ENCODE assay signal across 28 cellular contexts in the genomic region with DNA sequence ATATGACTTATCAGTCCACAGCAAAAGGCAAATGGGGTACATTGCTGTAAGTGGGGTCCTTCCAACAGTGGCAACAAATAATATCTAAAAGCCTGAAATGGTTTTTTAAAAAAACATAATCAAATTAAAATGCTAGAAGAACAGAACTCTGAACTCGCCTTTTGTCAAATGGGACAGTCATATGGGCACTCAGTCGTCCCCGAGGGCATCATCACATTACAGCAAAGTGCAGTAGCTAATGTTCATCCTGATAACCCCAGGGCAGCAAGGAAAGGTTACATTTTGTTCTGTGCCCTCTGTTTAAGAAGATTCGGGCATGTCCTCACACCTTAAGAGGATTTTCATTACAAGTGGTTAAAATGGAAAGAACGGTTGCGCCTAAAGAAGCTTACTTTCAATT.
"Had no signal": no experiment of that assay in that cellular context is flagged by ENCODE, and none has a peak within 500 bp of the region (broad histone marks: within the 10 kb centered on the region; RNA-seq: fewer than 3 reads in every experiment).

No MANE protein-coding gene starts in this region.

- H3K27me3 Mint-ChIP-seq: stimulated activated memory B cell treated with anti-CD40 and anti-IgM and Interleukin-4, amounts not matched to agents 10 μg/mL and 1 μg/mL and 100 μg/mL, for 72 hours; stimulated activated naive B cell treated with anti-CD40 and anti-IgM and Interleukin-4, amounts not matched to agents 10 μg/mL and 1 μg/mL and 100 μg/mL, for 72 hours; stimulated activated naive CD8-positive, alpha-beta T cell treated with anti-CD3 and anti-CD28 coated beads, Interleukin-15, amount 100 ng/mL, for 72 hours; stimulated activated naive CD8-positive, alpha-beta T cell treated with anti-CD3 and anti-CD28 coated beads, Interleukin-15, Interleukin-2, amounts not matched to agents 100 ng/mL and 50 ng/mL, for 24 hours; type B pancreatic cell had no signal

- H3K4me1 Mint-ChIP-seq: stimulated activated effector memory CD8-positive, alpha-beta T cell treated with anti-CD3 and anti-CD28 coated beads, Interleukin-12 subunit alpha, Interleukin-12 subunit beta, amount 100 ng/mL, for 72 hours; stimulated activated memory B cell treated with anti-CD40 and anti-IgM and Interleukin-4, amounts not matched to agents 10 μg/mL and 1 μg/mL and 100 μg/mL, for 72 hours; stimulated activated naive B cell treated with anti-CD40 and anti-IgM and Interleukin-4, amounts not matched to agents 10 μg/mL and 1 μg/mL and 100 μg/mL, for 72 hours; stimulated activated naive CD8-positive, alpha-beta T cell treated with anti-CD3 and anti-CD28 coated beads, Interleukin-15, amount 100 ng/mL, for 72 hours had no signal

- H3K27me3 ChIP-seq: stomach, suprapubic skin, testis, thyroid gland, tibial artery, tibial nerve, transverse colon, upper lobe of left lung, upper lobe of right lung, uterus, vagina had no signal

- H3K27ac ChIP-seq: stomach, suprapubic skin, testis, thoracic aorta, thyroid gland, tibial artery, tibial nerve, transverse colon, upper lobe of left lung, upper lobe of right lung, uterus, vagina had no signal

- H3K9me3 Mint-ChIP-seq: stimulated activated memory B cell treated with anti-CD40 and anti-IgM and Interleukin-4, amounts not matched to agents 10 μg/mL and 1 μg/mL and 100 μg/mL, for 72 hours; stimulated activated naive CD8-positive, alpha-beta T cell treated with anti-CD3 and anti-CD28 coated beads, Interleukin-15, Interleukin-2, amounts not matched to agents 100 ng/mL and 50 ng/mL, for 24 hours had no signal

- H3K4me3 ChIP-seq: stomach, suprapubic skin, testis, thoracic aorta, thyroid gland, tibial artery, tibial nerve, transverse colon, upper lobe of left lung, upper lobe of right lung, uterus, vagina had no signal

- H3K4me1 ChIP-seq: stomach, suprapubic skin, testis, thyroid gland, tibial artery, tibial nerve, transverse colon, upper lobe of left lung, upper lobe of right lung, uterus, vagina had no signal

- H3K9me3 ChIP-seq: stomach, testis, thoracic aorta, thyroid gland, tibial artery, tibial nerve, transverse colon, upper lobe of left lung, upper lobe of right lung, uterus, vagina had no signal

- ATAC-seq: stimulated activated effector memory CD8-positive, alpha-beta T cell treated with anti-CD3 and anti-CD28 coated beads, Interleukin-12 subunit alpha, Interleukin-12 subunit beta, amount 100 ng/mL, for 72 hours; stimulated activated memory B cell treated with anti-CD40 and anti-IgM and Interleukin-4, amounts not matched to agents 10 μg/mL and 1 μg/mL and 100 μg/mL, for 72 hours; stimulated activated naive B cell treated with anti-CD40 and anti-IgM and Interleukin-4, amounts not matched to agents 10 μg/mL and 1 μg/mL and 100 μg/mL, for 72 hours; stimulated activated naive CD8-positive, alpha-beta T cell treated with anti-CD3 and anti-CD28 coated beads, Interleukin-15, amount 100 ng/mL, for 72 hours; stimulated activated naive CD8-positive, alpha-beta T cell treated with anti-CD3 and anti-CD28 coated beads, Interleukin-15, Interleukin-2, amounts not matched to agents 100 U/mL and 50 U/mL, for 24 hours; upper lobe of right lung had no signal

- H3K36me3 Mint-ChIP-seq: stimulated activated effector memory CD8-positive, alpha-beta T cell treated with anti-CD3 and anti-CD28 coated beads, Interleukin-12 subunit alpha, Interleukin-12 subunit beta, amount 100 ng/mL, for 72 hours; stimulated activated memory B cell treated with anti-CD40 and anti-IgM and Interleukin-4, amounts not matched to agents 10 μg/mL and 1 μg/mL and 100 μg/mL, for 72 hours; stimulated activated naive B cell treated with anti-CD40 and anti-IgM and Interleukin-4, amounts not matched to agents 10 μg/mL and 1 μg/mL and 100 μg/mL, for 72 hours; type B pancreatic cell had no signal

- H3K27ac Mint-ChIP-seq: stimulated activated effector memory CD8-positive, alpha-beta T cell treated with anti-CD3 and anti-CD28 coated beads, Interleukin-12 subunit alpha, Interleukin-12 subunit beta, amount 100 ng/mL, for 72 hours; stimulated activated memory B cell treated with anti-CD40 and anti-IgM and Interleukin-4, amounts not matched to agents 10 μg/mL and 1 μg/mL and 100 μg/mL, for 72 hours; stimulated activated naive B cell treated with anti-CD40 and anti-IgM and Interleukin-4, amounts not matched to agents 10 μg/mL and 1 μg/mL and 100 μg/mL, for 72 hours; stimulated activated naive CD8-positive, alpha-beta T cell treated with anti-CD3 and anti-CD28 coated beads, Interleukin-15, amount 100 ng/mL, for 72 hours; stimulated activated naive CD8-positive, alpha-beta T cell treated with anti-CD3 and anti-CD28 coated beads, Interleukin-15, Interleukin-2, amounts not matched to agents 100 ng/mL and 50 ng/mL, for 24 hours; type B pancreatic cell had no signal

- H3K36me3 ChIP-seq: stomach, suprapubic skin, thoracic aorta, thyroid gland, tibial artery, tibial nerve, transverse colon, upper lobe of left lung, upper lobe of right lung, uterus, vagina had no signal

- DNase-seq: stimulated activated CD4-positive, alpha-beta T cell treated with anti-CD3 and anti-CD28 coated beads, Interleukin-2, amount 100 ng/mL, for 48 hours; stimulated activated CD4-positive, alpha-beta T cell treated with anti-CD3 and anti-CD28 coated beads, Interleukin-4, amount 100 ng/mL, for 1 hour; stimulated activated CD4-positive, alpha-beta T cell treated with anti-CD3 and anti-CD28 coated beads, Interleukin-4, amount 100 ng/mL, for 24 hours; stimulated activated CD4-positive, alpha-beta T cell treated with anti-CD3 and anti-CD28 coated beads, Interleukin-4, amount 100 ng/mL, for 4 hours; stimulated activated CD8-positive, alpha-beta memory T cell treated with anti-CD3 and anti-CD28 coated beads, Interleukin-4, amount 100 ng/mL, for 48 hours; stimulated activated naive B cell treated with anti-CD40 and anti-IgM and Interleukin-4, amounts not matched to agents 10 μg/mL and 1 μg/mL and 100 μg/mL, for 72 hours; stimulated activated naive CD4-positive, alpha-beta T cell; stimulated activated naive CD4-positive, alpha-beta T cell treated with Interleukin-2 at 50 U/mL for 16 hours; stimulated activated naive CD8-positive, alpha-beta T cell treated with anti-CD3 and anti-CD28 coated beads, Interleukin-15, amount 100 ng/mL, for 72 hours; stimulated activated naive CD8-positive, alpha-beta T cell treated with anti-CD3 and anti-CD28 coated beads, Interleukin-15, Interleukin-2, amounts not matched to agents 100 U/mL and 50 U/mL, for 24 hours; stomach; substantia nigra; testis; thyroid gland; tibial artery; transverse colon; trophoblast cell; upper lobe of left lung; upper lobe of right lung; uterus had no signal

- H3K4me3 Mint-ChIP-seq: stimulated activated effector memory CD8-positive, alpha-beta T cell treated with anti-CD3 and anti-CD28 coated beads, Interleukin-12 subunit alpha, Interleukin-12 subunit beta, amount 100 ng/mL, for 72 hours; stimulated activated memory B cell treated with anti-CD40 and anti-IgM and Interleukin-4, amounts not matched to agents 10 μg/mL and 1 μg/mL and 100 μg/mL, for 72 hours; stimulated activated naive B cell treated with anti-CD40 and anti-IgM and Interleukin-4, amounts not matched to agents 10 μg/mL and 1 μg/mL and 100 μg/mL, for 72 hours; stimulated activated naive CD8-positive, alpha-beta T cell treated with anti-CD3 and anti-CD28 coated beads, Interleukin-15, amount 100 ng/mL, for 72 hours; stimulated activated naive CD8-positive, alpha-beta T cell treated with anti-CD3 and anti-CD28 coated beads, Interleukin-15, Interleukin-2, amounts not matched to agents 100 ng/mL and 50 ng/mL, for 24 hours; type B pancreatic cell had no signal
